In genomic region chr3:49856181-49857005, GRCh38 we compare ENCODE assay signal across 1 cellular context.
TF ChIP-seq lines count a peak whose summit lies in the region.

TRAIP (minus strand) TSS chr3:49856564; CDS start chr3:49856453, 111 bp downstream.

TF ChIP-seq in HepG2, 621 proteins besides CTCF, POLR2A, EP300 and RAD21 (continued from another document and continues in another):
- TF ChIP-seq, protein P1, sequence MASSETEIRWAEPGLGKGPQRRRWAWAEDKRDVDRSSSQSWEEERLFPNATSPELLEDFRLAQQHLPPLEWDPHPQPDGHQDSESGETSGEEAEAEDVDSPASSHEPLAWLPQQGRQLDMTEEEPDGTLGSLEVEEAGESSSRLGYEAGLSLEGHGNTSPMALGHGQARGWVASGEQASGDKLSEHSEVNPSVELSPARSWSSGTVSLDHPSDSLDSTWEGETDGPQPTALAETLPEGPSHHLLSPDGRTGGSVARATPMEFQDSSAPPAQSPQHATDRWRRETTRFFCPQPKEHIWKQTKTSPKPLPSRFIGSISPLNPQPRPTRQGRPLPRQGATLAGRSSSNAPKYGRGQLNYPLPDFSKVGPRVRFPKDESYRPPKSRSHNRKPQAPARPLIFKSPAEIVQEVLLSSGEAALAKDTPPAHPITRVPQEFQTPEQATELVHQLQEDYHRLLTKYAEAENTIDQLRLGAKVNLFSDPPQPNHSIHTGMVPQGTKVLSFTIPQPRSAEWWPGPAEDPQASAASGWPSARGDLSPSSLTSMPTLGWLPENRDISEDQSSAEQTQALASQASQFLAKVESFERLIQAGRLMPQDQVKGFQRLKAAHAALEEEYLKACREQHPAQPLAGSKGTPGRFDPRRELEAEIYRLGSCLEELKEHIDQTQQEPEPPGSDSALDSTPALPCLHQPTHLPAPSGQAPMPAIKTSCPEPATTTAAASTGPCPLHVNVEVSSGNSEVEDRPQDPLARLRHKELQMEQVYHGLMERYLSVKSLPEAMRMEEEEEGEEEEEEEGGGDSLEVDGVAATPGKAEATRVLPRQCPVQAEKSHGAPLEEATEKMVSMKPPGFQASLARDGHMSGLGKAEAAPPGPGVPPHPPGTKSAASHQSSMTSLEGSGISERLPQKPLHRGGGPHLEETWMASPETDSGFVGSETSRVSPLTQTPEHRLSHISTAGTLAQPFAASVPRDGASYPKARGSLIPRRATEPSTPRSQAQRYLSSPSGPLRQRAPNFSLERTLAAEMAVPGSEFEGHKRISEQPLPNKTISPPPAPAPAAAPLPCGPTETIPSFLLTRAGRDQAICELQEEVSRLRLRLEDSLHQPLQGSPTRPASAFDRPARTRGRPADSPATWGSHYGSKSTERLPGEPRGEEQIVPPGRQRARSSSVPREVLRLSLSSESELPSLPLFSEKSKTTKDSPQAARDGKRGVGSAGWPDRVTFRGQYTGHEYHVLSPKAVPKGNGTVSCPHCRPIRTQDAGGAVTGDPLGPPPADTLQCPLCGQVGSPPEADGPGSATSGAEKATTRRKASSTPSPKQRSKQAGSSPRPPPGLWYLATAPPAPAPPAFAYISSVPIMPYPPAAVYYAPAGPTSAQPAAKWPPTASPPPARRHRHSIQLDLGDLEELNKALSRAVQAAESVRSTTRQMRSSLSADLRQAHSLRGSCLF (CRISPR knock-in tag; IDR thresholded peaks at IDR 0.05; ENCODE audit: borderline replicate concordance), result no peak
- peak; percentile 46; the same call in 1 of the 2 replicates for TF ChIP-seq NR2C2 (CRISPR knock-in tag; IDR thresholded peaks at IDR 0.05; ENCODE audit: borderline replicate concordance)
- TF ChIP-seq KMT2B (CRISPR knock-in tag; IDR thresholded peaks at IDR 0.05), result peak; percentile 84
- TF ChIP-seq MIER3 (CRISPR knock-in tag; IDR thresholded peaks at IDR 0.05; ENCODE audit: borderline replicate concordance), result no peak
- TF ChIP-seq ZNF644 (CRISPR knock-in tag; IDR thresholded peaks at IDR 0.05; ENCODE audit: low read depth), result no peak
- no peak for TF ChIP-seq ARID2 (CRISPR knock-in tag; IDR thresholded peaks at IDR 0.05; ENCODE audit: borderline replicate concordance)
- TF ChIP-seq, protein P2, sequence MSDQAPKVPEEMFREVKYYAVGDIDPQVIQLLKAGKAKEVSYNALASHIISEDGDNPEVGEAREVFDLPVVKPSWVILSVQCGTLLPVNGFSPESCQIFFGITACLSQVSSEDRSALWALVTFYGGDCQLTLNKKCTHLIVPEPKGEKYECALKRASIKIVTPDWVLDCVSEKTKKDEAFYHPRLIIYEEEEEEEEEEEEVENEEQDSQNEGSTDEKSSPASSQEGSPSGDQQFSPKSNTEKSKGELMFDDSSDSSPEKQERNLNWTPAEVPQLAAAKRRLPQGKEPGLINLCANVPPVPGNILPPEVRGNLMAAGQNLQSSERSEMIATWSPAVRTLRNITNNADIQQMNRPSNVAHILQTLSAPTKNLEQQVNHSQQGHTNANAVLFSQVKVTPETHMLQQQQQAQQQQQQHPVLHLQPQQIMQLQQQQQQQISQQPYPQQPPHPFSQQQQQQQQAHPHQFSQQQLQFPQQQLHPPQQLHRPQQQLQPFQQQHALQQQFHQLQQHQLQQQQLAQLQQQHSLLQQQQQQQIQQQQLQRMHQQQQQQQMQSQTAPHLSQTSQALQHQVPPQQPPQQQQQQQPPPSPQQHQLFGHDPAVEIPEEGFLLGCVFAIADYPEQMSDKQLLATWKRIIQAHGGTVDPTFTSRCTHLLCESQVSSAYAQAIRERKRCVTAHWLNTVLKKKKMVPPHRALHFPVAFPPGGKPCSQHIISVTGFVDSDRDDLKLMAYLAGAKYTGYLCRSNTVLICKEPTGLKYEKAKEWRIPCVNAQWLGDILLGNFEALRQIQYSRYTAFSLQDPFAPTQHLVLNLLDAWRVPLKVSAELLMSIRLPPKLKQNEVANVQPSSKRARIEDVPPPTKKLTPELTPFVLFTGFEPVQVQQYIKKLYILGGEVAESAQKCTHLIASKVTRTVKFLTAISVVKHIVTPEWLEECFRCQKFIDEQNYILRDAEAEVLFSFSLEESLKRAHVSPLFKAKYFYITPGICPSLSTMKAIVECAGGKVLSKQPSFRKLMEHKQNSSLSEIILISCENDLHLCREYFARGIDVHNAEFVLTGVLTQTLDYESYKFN (CRISPR knock-in tag; conservative IDR thresholded peaks at IDR 0.05), result peak; percentile 47; the same call in 1 of the 2 replicates
- TF ChIP-seq MEF2D (CRISPR knock-in tag; IDR thresholded peaks at IDR 0.05), result no peak; the same call in 1 of the 2 replicates
- TF ChIP-seq ZFP90 (CRISPR knock-in tag; IDR thresholded peaks at IDR 0.05; ENCODE audit: borderline replicate concordance), result peak; percentile 62; the same call in 1 of the 2 replicates
- no peak; the same call in 1 of the 2 replicates for TF ChIP-seq ARNTL (CRISPR knock-in tag; IDR thresholded peaks at IDR 0.05)
- peak; percentile 88 for TF ChIP-seq CCDC6 (CRISPR knock-in tag; IDR thresholded peaks at IDR 0.05)
- TF ChIP-seq, protein P3, sequence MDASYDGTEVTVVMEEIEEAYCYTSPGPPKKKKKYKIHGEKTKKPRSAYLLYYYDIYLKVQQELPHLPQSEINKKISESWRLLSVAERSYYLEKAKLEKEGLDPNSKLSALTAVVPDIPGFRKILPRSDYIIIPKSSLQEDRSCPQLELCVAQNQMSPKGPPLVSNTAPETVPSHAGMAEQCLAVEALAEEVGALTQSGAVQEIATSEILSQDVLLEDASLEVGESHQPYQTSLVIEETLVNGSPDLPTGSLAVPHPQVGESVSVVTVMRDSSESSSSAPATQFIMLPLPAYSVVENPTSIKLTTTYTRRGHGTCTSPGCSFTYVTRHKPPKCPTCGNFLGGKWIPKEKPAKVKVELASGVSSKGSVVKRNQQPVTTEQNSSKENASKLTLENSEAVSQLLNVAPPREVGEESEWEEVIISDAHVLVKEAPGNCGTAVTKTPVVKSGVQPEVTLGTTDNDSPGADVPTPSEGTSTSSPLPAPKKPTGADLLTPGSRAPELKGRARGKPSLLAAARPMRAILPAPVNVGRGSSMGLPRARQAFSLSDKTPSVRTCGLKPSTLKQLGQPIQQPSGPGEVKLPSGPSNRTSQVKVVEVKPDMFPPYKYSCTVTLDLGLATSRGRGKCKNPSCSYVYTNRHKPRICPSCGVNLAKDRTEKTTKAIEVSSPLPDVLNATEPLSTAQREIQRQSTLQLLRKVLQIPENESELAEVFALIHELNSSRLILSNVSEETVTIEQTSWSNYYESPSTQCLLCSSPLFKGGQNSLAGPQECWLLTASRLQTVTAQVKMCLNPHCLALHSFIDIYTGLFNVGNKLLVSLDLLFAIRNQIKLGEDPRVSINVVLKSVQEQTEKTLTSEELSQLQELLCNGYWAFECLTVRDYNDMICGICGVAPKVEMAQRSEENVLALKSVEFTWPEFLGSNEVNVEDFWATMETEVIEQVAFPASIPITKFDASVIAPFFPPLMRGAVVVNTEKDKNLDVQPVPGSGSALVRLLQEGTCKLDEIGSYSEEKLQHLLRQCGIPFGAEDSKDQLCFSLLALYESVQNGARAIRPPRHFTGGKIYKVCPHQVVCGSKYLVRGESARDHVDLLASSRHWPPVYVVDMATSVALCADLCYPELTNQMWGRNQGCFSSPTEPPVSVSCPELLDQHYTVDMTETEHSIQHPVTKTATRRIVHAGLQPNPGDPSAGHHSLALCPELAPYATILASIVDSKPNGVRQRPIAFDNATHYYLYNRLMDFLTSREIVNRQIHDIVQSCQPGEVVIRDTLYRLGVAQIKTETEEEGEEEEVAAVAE (CRISPR knock-in tag; IDR thresholded peaks at IDR 0.05; ENCODE audit: borderline replicate concordance), result 0 out of 2 replicates have a peak, but pooled peaks have one; percentile 36
- no peak for TF ChIP-seq BHLHE40 (IDR thresholded peaks at IDR 0.05; ENCODE audit: low read length)
- no peak for TF ChIP-seq PCBP2 (optimal IDR thresholded peaks at IDR 0.05; ENCODE audit: low read depth, low read length, poor library complexity, severe bottlenecking)
- TF ChIP-seq ZBTB33 (CRISPR knock-in tag; IDR thresholded peaks at IDR 0.05), result no peak
- no peak for TF ChIP-seq DNMT1 (CRISPR knock-in tag; IDR thresholded peaks at IDR 0.05)
- TF ChIP-seq, protein P4, sequence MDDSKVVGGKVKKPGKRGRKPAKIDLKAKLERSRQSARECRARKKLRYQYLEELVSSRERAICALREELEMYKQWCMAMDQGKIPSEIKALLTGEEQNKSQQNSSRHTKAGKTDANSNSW (CRISPR knock-in tag; IDR thresholded peaks at IDR 0.05; ENCODE audit: borderline replicate concordance), result no peak
- TF ChIP-seq SP2 (CRISPR knock-in tag; IDR thresholded peaks at IDR 0.05), result peak; percentile 96
- no peak for TF ChIP-seq NR3C1 (CRISPR knock-in tag; IDR thresholded peaks at IDR 0.05)
- TF ChIP-seq ISX (CRISPR knock-in tag; conservative IDR thresholded peaks at IDR 0.05), result no peak
- TF ChIP-seq ZNF337 (CRISPR knock-in tag; IDR thresholded peaks at IDR 0.05; ENCODE audit: borderline replicate concordance, low read depth), result no peak
- no peak; the same call in 1 of the 2 replicates for TF ChIP-seq KAT7 (CRISPR knock-in tag; IDR thresholded peaks at IDR 0.05; ENCODE audit: borderline replicate concordance)
- no peak for TF ChIP-seq ZNF768 (CRISPR knock-in tag; IDR thresholded peaks at IDR 0.05)
- TF ChIP-seq ZNF207 (IDR thresholded peaks at IDR 0.05; ENCODE audit: borderline replicate concordance), result no peak
- TF ChIP-seq KAT2B (IDR thresholded peaks at IDR 0.05; ENCODE audit: borderline replicate concordance, low read depth, low read length), result no peak
- 0 out of 2 replicates have a peak, but pooled peaks have one; percentile 67 for TF ChIP-seq ZSCAN21 (CRISPR knock-in tag; IDR thresholded peaks at IDR 0.05; ENCODE audit: borderline replicate concordance)
- no peak for TF ChIP-seq ZNF614 (CRISPR knock-in tag; IDR thresholded peaks at IDR 0.05; ENCODE audit: borderline replicate concordance)
- peak; percentile 71; the same call in 1 of the 3 replicates for TF ChIP-seq MXI1 (IDR thresholded peaks at IDR 0.05; ENCODE audit: borderline replicate concordance, low read depth, low read length)
- peak; percentile 92 for TF ChIP-seq GABPA (IDR thresholded peaks at IDR 0.05; ENCODE audit: low read depth, low read length)
- peak; percentile 98 for TF ChIP-seq GABPA (CRISPR knock-in tag; IDR thresholded peaks at IDR 0.05; ENCODE audit: low read depth)
- peak; percentile 97 for TF ChIP-seq SIN3A (IDR thresholded peaks at IDR 0.05; ENCODE audit: borderline replicate concordance, low read depth, low read length)
- no peak for TF ChIP-seq ZFP36L2 (CRISPR knock-in tag; IDR thresholded peaks at IDR 0.05)
- TF ChIP-seq ZNF772 (CRISPR knock-in tag; IDR thresholded peaks at IDR 0.05), result no peak
- no peak for TF ChIP-seq ZNF274 (CRISPR knock-in tag; IDR thresholded peaks at IDR 0.05)
- TF ChIP-seq ZNF350 (CRISPR knock-in tag; IDR thresholded peaks at IDR 0.05; ENCODE audit: borderline replicate concordance, low read depth), result peak; percentile 59; the same call in 1 of the 2 replicates
- no peak for TF ChIP-seq SCMH1 (CRISPR knock-in tag; IDR thresholded peaks at IDR 0.05; ENCODE audit: borderline replicate concordance)
- TF ChIP-seq, protein P5, sequence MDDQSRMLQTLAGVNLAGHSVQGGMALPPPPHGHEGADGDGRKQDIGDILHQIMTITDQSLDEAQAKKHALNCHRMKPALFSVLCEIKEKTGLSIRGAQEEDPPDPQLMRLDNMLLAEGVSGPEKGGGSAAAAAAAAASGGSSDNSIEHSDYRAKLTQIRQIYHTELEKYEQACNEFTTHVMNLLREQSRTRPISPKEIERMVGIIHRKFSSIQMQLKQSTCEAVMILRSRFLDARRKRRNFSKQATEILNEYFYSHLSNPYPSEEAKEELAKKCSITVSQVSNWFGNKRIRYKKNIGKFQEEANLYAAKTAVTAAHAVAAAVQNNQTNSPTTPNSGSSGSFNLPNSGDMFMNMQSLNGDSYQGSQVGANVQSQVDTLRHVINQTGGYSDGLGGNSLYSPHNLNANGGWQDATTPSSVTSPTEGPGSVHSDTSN (CRISPR knock-in tag; IDR thresholded peaks at IDR 0.05; ENCODE audit: borderline replicate concordance), result 0 out of 2 replicates have a peak, but pooled peaks have one; percentile 19
- no peak for TF ChIP-seq NFKB2 (CRISPR knock-in tag; IDR thresholded peaks at IDR 0.05; ENCODE audit: borderline replicate concordance)
- no peak for TF ChIP-seq ZNF101 (CRISPR knock-in tag; IDR thresholded peaks at IDR 0.05; ENCODE audit: borderline replicate concordance, low read depth)
- no peak for TF ChIP-seq ZNF17 (CRISPR knock-in tag; IDR thresholded peaks at IDR 0.05)
- TF ChIP-seq ZNF577 (CRISPR knock-in tag; IDR thresholded peaks at IDR 0.05; ENCODE audit: borderline replicate concordance, low read depth), result no peak
- no peak for TF ChIP-seq EZH2 (conservative IDR thresholded peaks at IDR 0.05; ENCODE audit: low read depth, low read length)
- TF ChIP-seq, protein P6, sequence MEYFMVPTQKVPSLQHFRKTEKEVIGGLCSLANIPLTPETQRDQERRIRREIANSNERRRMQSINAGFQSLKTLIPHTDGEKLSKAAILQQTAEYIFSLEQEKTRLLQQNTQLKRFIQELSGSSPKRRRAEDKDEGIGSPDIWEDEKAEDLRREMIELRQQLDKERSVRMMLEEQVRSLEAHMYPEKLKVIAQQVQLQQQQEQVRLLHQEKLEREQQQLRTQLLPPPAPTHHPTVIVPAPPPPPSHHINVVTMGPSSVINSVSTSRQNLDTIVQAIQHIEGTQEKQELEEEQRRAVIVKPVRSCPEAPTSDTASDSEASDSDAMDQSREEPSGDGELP (IDR thresholded peaks at IDR 0.05; ENCODE audit: borderline replicate concordance, low read depth), result 0 out of 2 replicates have a peak, but pooled peaks have one; percentile 17
- TF ChIP-seq ZSCAN9 (CRISPR knock-in tag; IDR thresholded peaks at IDR 0.05; ENCODE audit: borderline replicate concordance), result no peak
- TF ChIP-seq HNRNPLL (IDR thresholded peaks at IDR 0.05; ENCODE audit: low read depth, low read length, poor library complexity, severe bottlenecking), result peak; percentile 49
- no peak for TF ChIP-seq HMGA1 (CRISPR knock-in tag; conservative IDR thresholded peaks at IDR 0.05)
- no peak for TF ChIP-seq YY1 (IDR thresholded peaks at IDR 0.05; ENCODE audit: insufficient read depth, insufficient replicate concordance, low read depth, low read length)
- no peak for TF ChIP-seq ZNF670 (CRISPR knock-in tag; IDR thresholded peaks at IDR 0.05; ENCODE audit: borderline replicate concordance)
- peak; percentile 82 for TF ChIP-seq ZFY (CRISPR knock-in tag; IDR thresholded peaks at IDR 0.05)
- TF ChIP-seq RBM39 (IDR thresholded peaks at IDR 0.05; ENCODE audit: low read depth, low read length, poor library complexity, severe bottlenecking), result peak; percentile 84
- 0 out of 2 replicates have a peak, but pooled peaks have one; percentile 66 for TF ChIP-seq ZNF776 (CRISPR knock-in tag; IDR thresholded peaks at IDR 0.05)
- TF ChIP-seq ZMYM3 (CRISPR knock-in tag; IDR thresholded peaks at IDR 0.05), result no peak
